ENCODE assay signal across 1 cellular context in genomic region chr21:45410151-45410864, GRCh38.
TF ChIP-seq lines count a peak whose summit lies in the region.

No MANE protein-coding gene starts in this region.

TF ChIP-seq in HepG2, 621 proteins besides CTCF, POLR2A, EP300 and RAD21 (continued from another document and continues in another):
- TF ChIP-seq CBX2 (IDR thresholded peaks at IDR 0.05; ENCODE audit: low read depth, low read length), result no peak
- no peak for TF ChIP-seq CBX2 (CRISPR knock-in tag; IDR thresholded peaks at IDR 0.05; ENCODE audit: low read depth)
- no peak for TF ChIP-seq MTF2 (CRISPR knock-in tag; IDR thresholded peaks at IDR 0.05; ENCODE audit: borderline replicate concordance)
- TF ChIP-seq ZNF607 (CRISPR knock-in tag; IDR thresholded peaks at IDR 0.05; ENCODE audit: borderline replicate concordance), result no peak; the same call in 1 of the 2 replicates
- TF ChIP-seq CHD4 (IDR thresholded peaks at IDR 0.05; ENCODE audit: borderline replicate concordance, low read length), result no peak
- 0 out of 2 replicates have a peak, but pooled peaks have one; percentile 28 for TF ChIP-seq TSC22D2 (CRISPR knock-in tag; IDR thresholded peaks at IDR 0.05; ENCODE audit: borderline replicate concordance)
- no peak for TF ChIP-seq ATF6 (CRISPR knock-in tag; conservative IDR thresholded peaks at IDR 0.05)
- no peak for TF ChIP-seq ZNF883 (CRISPR knock-in tag; IDR thresholded peaks at IDR 0.05; ENCODE audit: not compliant biosample characterization)
- TF ChIP-seq ZNF775 (CRISPR knock-in tag; IDR thresholded peaks at IDR 0.05; ENCODE audit: borderline replicate concordance), result no peak
- TF ChIP-seq ARID5B (CRISPR knock-in tag; IDR thresholded peaks at IDR 0.05), result peak; percentile 40; the same call in 1 of the 2 replicates
- no peak; the same call in 1 of the 2 replicates for TF ChIP-seq KDM3A (CRISPR knock-in tag; IDR thresholded peaks at IDR 0.05; ENCODE audit: low read depth)
- no peak for TF ChIP-seq ZBTB40 (IDR thresholded peaks at IDR 0.05)
- TF ChIP-seq ZBTB40 (CRISPR knock-in tag; IDR thresholded peaks at IDR 0.05), result no peak
- no peak; the same call in 1 of the 2 replicates for TF ChIP-seq HMG20A (CRISPR knock-in tag; IDR thresholded peaks at IDR 0.05; ENCODE audit: borderline replicate concordance)
- TF ChIP-seq RNF219 (CRISPR knock-in tag; IDR thresholded peaks at IDR 0.05), result no peak
- 0 out of 2 replicates have a peak, but pooled peaks have one; percentile 60 for TF ChIP-seq SATB2 (CRISPR knock-in tag; IDR thresholded peaks at IDR 0.05)
- no peak for TF ChIP-seq LRRFIP1 (CRISPR knock-in tag; conservative IDR thresholded peaks at IDR 0.05)
- peak; percentile 61; the same call in 1 of the 2 replicates for TF ChIP-seq ZNF33B (CRISPR knock-in tag; IDR thresholded peaks at IDR 0.05)
- TF ChIP-seq ZHX1 (CRISPR knock-in tag; IDR thresholded peaks at IDR 0.05; ENCODE audit: low read depth), result 0 out of 2 replicates have a peak, but pooled peaks have one; percentile 25
- TF ChIP-seq ZSCAN5A (CRISPR knock-in tag; IDR thresholded peaks at IDR 0.05; ENCODE audit: borderline replicate concordance), result no peak; the same call in 1 of the 2 replicates
- peak; percentile 29; the same call in 1 of the 2 replicates for TF ChIP-seq SMC3 (IDR thresholded peaks at IDR 0.05; ENCODE audit: low read length)
- no peak; the same call in 1 of the 2 replicates for TF ChIP-seq ZFP37 (CRISPR knock-in tag; IDR thresholded peaks at IDR 0.05; ENCODE audit: borderline replicate concordance)
- no peak; the same call in 1 of the 2 replicates for TF ChIP-seq ZNF230 (CRISPR knock-in tag; IDR thresholded peaks at IDR 0.05)
- no peak for TF ChIP-seq ZNF567 (CRISPR knock-in tag; IDR thresholded peaks at IDR 0.05; ENCODE audit: borderline replicate concordance)
